8 cellular contexts compared by ENCODE assay signal in the genomic region with DNA sequence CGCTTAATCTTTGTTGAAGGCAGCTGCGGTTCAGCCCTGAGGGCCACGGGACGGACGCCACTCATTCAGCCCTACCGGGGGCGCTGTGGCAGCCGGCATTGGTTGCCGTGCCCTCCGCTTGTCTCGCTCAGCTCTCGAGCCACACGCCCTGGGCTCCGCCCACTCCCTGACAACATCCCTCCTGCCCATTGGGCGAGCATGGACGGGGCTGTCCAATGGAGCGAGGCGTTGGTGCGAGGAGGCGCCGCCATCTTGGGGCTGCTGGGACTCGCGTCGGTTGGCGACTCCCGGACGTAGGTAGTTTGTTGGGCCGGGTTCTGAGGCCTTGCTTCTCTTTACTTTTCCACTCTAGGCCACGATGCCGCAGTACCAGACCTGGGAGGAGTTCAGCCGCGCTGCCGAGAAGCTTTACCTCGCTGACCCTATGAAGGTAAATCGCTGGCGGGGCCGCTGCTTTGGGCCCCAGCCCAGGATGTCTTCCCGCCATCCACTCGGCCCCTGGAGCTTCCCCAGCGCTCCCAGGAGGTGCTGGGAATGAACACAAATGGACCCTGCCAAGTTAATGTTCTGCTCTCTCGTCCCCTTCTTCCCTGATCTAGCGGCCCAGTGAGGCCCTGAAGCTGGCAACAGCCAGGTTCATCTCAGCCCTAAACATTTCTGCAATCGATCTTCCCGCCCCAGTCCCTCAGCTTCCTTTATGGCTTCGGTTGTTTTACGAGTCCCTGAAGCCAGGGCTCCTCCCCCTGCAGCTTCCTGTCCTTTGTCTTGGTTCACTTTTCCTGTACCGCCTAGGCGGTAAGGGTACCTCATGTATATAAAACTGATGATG. TPM values are rescaled to one million over a fixed set of nuclear protein-coding genes. Genes with fewer than 3 reads are reported as not detected.
A peak's percentile ranks its signal among the peaks of the same experiment; 100 is the strongest.
DNase-seq lines count a peak whose midpoint lies in the region; ATAC-seq and TF ChIP-seq lines count a peak whose summit lies in the region.

A gene with protein sequence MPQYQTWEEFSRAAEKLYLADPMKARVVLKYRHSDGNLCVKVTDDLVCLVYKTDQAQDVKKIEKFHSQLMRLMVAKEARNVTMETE (plus strand): TSS at position 244 of the 829 bp plus-strand sequence. CDS start 115 bp downstream, at position 359.

- H3K79me1 ChIP-seq in mesenchymal stem cell (replicated peaks; ENCODE audit: low read length, poor library complexity, severe bottlenecking), result peaks cover 2% of the 10 kb centered on the region

- ATAC-seq in GM21360 (IDR thresholded peaks at IDR 0.05; ENCODE audit: unreplicated experiment), result peak; percentile 98

- H3K4me3 ChIP-seq in Caco-2 (ENCODE audit: low read depth, low read length) (peak within 1 kb of the TSS; percentile 94), endocrine pancreas (ENCODE audit: control insufficient read depth, insufficient read depth, low read length) (peak within 1 kb of the TSS; percentile 96), mesenchymal stem cell (ENCODE audit: insufficient read depth in 1 of 2, low read depth in 1 of 2, low read length in 2 of 2) (peak within 1 kb of the TSS; percentile 90 to 99)

- H3K4me1 ChIP-seq in Caco-2 (peaks cover 1% of the 10 kb centered on the region), endocrine pancreas (ENCODE audit: control insufficient read depth, insufficient read depth, low read length) (peaks cover 11% of the 10 kb centered on the region), mesenchymal stem cell (ENCODE audit: control insufficient read depth, insufficient read depth, low read depth, low read length) (peaks cover 13% of the 10 kb centered on the region)

- H3K9me3 Mint-ChIP-seq in Caco-2 (ENCODE audit: unreplicated experiment), result no peaks in the 10 kb centered on the region

- H4K91ac ChIP-seq in mesenchymal stem cell (ENCODE audit: low read length), result peak within 1 kb of the TSS; percentile 83

- 1% methylated on average over 41 of the region's 48 CpGs for WGBS in mesenchymal stem cell

- H2BK120ac ChIP-seq in mesenchymal stem cell (ENCODE audit: low read depth, low read length), result peak within 1 kb of the TSS; percentile 79

- H2BK5ac ChIP-seq in mesenchymal stem cell (ENCODE audit: low read depth, low read length, poor library complexity, severe bottlenecking), result peak within 1 kb of the TSS; percentile 39

- peak within 1 kb of the TSS; percentile 93 for H3K27ac ChIP-seq in mesenchymal stem cell (ENCODE audit: low read length, poor library complexity, severe bottlenecking)

- H3K4me1 Mint-ChIP-seq in Caco-2 (ENCODE audit: low read depth, unreplicated experiment), result peaks cover 17% of the 10 kb centered on the region

- H2AK5ac ChIP-seq in mesenchymal stem cell (ENCODE audit: low read length, severe bottlenecking), result peak within 1 kb of the TSS; percentile 81

- H2BK15ac ChIP-seq in mesenchymal stem cell (ENCODE audit: low read depth, poor library complexity, severe bottlenecking), result peak within 1 kb of the TSS; percentile 98

- no peaks in the 10 kb centered on the region for H3K27me3 Mint-ChIP-seq in Caco-2 (ENCODE audit: insufficient read depth, unreplicated experiment)

- peak within 1 kb of the TSS in 1 of 2 experiments; percentile 49 for H3K14ac ChIP-seq in mesenchymal stem cell (ENCODE audit: low read length in 2 of 2)

- no peaks in the 10 kb centered on the region for H3K27me3 ChIP-seq in Caco-2 (replicated peaks; ENCODE audit: control insufficient read depth, insufficient read depth, low read length)
- no peaks in the 10 kb centered on the region for H3K27me3 ChIP-seq in endocrine pancreas (ENCODE audit: control insufficient read depth, insufficient read depth, low read length)
- no peaks in the 10 kb centered on the region for H3K27me3 ChIP-seq in mesenchymal stem cell (ENCODE audit: control insufficient read depth in 1 of 2, insufficient read depth in 1 of 2, low read length in 2 of 2)

- peak within 1 kb of the TSS; percentile 47 to 91 for H3K4ac ChIP-seq in mesenchymal stem cell (ENCODE audit: low read depth in 1 of 2, low read length in 2 of 2)

- peak within 1 kb of the TSS; percentile 86 for H3K4me2 ChIP-seq in mesenchymal stem cell (ENCODE audit: low read length, poor library complexity, severe bottlenecking)

- POLR2A ChIA-PET in Caco-2 (lab: Charles Lee), result interaction anchor here (0.6 to 1.9 kb wide), 26 partner anchors 8 to 669 kb away, joined by 3 to 23 read pairs (median 5); partner anchors contain the start of genes ENAH, EPHX1, H3-3A and PYCR2

- intact Hi-C loops in Caco-2 (cut with micrococcal nuclease; ENCODE audit: unreplicated experiment), result loop anchor here (1.0 kb wide), 3 partner anchors 36 to 199 kb away; no protein-coding TSS in a partner anchor

- H3K36me3 ChIP-seq in Caco-2 (ENCODE audit: control insufficient read depth, insufficient read depth, low read length) (no peaks in the 10 kb centered on the region; the same call in 1 of the 2 replicates), endocrine pancreas (ENCODE audit: control insufficient read depth, insufficient read depth, low read length) (no peaks in the 10 kb centered on the region), mesenchymal stem cell (ENCODE audit: control insufficient read depth in 1 of 2, insufficient read depth in 2 of 2, low read depth in 1 of 2, low read length in 2 of 2) (peaks cover 0 to 10% of the 10 kb centered on the region in 2 experiments)

- no peak within 1 kb of the TSS for H3K27ac Mint-ChIP-seq in Caco-2 (ENCODE audit: unreplicated experiment)

- BruUV-seq in Caco-2 (replicated peaks; lab: Mats Ljungman, UMichigan), result TSS peak; percentile 76

- peak within 1 kb of the TSS in 1 of 2 experiments; percentile 63 for H2BK12ac ChIP-seq in mesenchymal stem cell (ENCODE audit: low read length in 2 of 2)

- H3K9ac ChIP-seq in endocrine pancreas (ENCODE audit: control insufficient read depth, insufficient read depth, low read length) (peak within 1 kb of the TSS; percentile 54), mesenchymal stem cell (ENCODE audit: low read length) (peak within 1 kb of the TSS; percentile 99)

- peak; percentile 74 to 93 for TF ChIP-seq CTCF in Caco-2 (IDR thresholded peaks at IDR 0.05; ENCODE audit: insufficient read depth in 1 of 2, low read depth in 1 of 2, low read length in 1 of 2, severe bottlenecking in 1 of 2, unreplicated experiment in 1 of 2)

- DNase-seq in Caco-2 (peak; percentile 99), HT1080 (ENCODE audit: low read depth) (peak; percentile 97), NOMO-1 (lab: John Stamatoyannopoulos, UW; ENCODE audit: unreplicated experiment in 2 of 2) (peak; percentile 97 to 98), mesenchymal stem cell (peak; percentile 98)
- peak; percentile 96 to 97 for DNase-seq in activated CD8-positive, alpha-beta memory T cell treated with anti-CD3 and anti-CD28 coated beads for 4 hours (ENCODE audit: low read depth in 2 of 2)
- DNase-seq in stimulated activated CD8-positive, alpha-beta memory T cell treated with anti-CD3 and anti-CD28 coated beads, Interleukin-12 subunit alpha, Interleukin-12 subunit beta, amount 100 ng/mL, for 4 hours (ENCODE audit: low read depth), result peak; percentile 97

- CTCF ChIA-PET in Caco-2 (lab: Charles Lee), result interaction anchor here (0.6 to 2.2 kb wide), 31 partner anchors 9 to 347 kb away, joined by 3 to 23 read pairs (median 4); partner anchors contain the start of genes EPHX1, PYCR2 and TMEM63A

- no peak within 1 kb of the TSS for H3K4me3 Mint-ChIP-seq in Caco-2 (ENCODE audit: unreplicated experiment)

- peaks cover 17% of the 10 kb centered on the region for H3K36me3 Mint-ChIP-seq in Caco-2 (ENCODE audit: insufficient read depth, unreplicated experiment)

- no peak within 1 kb of the TSS for H2AFZ ChIP-seq in mesenchymal stem cell (ENCODE audit: low read depth, low read length)

- H3K18ac ChIP-seq in mesenchymal stem cell (ENCODE audit: low read depth in 1 of 2, low read length in 2 of 2), result peak within 1 kb of the TSS; percentile 79 to 94

- H4K8ac ChIP-seq in mesenchymal stem cell (ENCODE audit: low read length), result peak within 1 kb of the TSS; percentile 96

- peak within 1 kb of the TSS in 1 of 2 experiments; percentile 23 for H3K23ac ChIP-seq in mesenchymal stem cell (ENCODE audit: low read length in 2 of 2)

- H3K9me3 ChIP-seq in Caco-2 (no peaks in the 10 kb centered on the region), endocrine pancreas (ENCODE audit: control insufficient read depth, low read length) (no peaks in the 10 kb centered on the region), mesenchymal stem cell (ENCODE audit: control insufficient read depth, low read length) (no peaks in the 10 kb centered on the region)

RNA-seq across cellular contexts. Expression of the gene that starts here (rescaled TPM):
- 261 and 276 TPM in 2 replicates for total RNA-seq in Caco-2 (2022)
- 217 and 241 TPM in 2 replicates for total RNA-seq in HT1080 (2014; rRNA removed; shearing (Covaris generic))
- polyA plus RNA-seq in HT1080 (2015; cell fraction: cytosol; rRNA removed), result 421 and 485 TPM in 2 replicates
- 190 and 212 TPM in 2 replicates for polyA plus RNA-seq in HT1080 (2015; cell fraction: nucleus; rRNA removed)
- polyA plus RNA-seq in mesenchymal stem cell (2013, experiment 1 of 2), result 196 TPM
- polyA plus RNA-seq in mesenchymal stem cell (2013, experiment 2 of 2), result 205 TPM

Comparison
In these comparisons a context has a peak if more than half of its experiments do, and no peak if none do; other contexts are left out.
1. Peak in every context shown above with its lines: DNase-seq, ATAC-seq, H3K4me3 ChIP-seq and H3K27ac ChIP-seq.